Comparison of ENCODE assay signal across 22 cellular contexts in genomic region chr4:32393806-32394205, GRCh38.
"Had no signal": no experiment of that assay in that cellular context is flagged by ENCODE, and none has a peak within 500 bp of the region (broad histone marks: within the 10 kb centered on the region; RNA-seq: fewer than 3 reads in every experiment).

No MANE protein-coding gene starts in this region.

- H3K9me3 ChIP-seq: SJCRH30 had no signal

- H3K27me3 ChIP-seq: SJCRH30 had no signal

- H3K4me3 Mint-ChIP-seq: IgD-negative memory B cell had no signal

- H3K36me3 ChIP-seq: SJCRH30 had no signal

- H3K4me1 Mint-ChIP-seq: IgD-negative memory B cell had no signal

- H3K4me1 ChIP-seq: SJCRH30 had no signal

- H3K4me3 ChIP-seq: K562, SJCRH30 had no signal

- H3K4me2 ChIP-seq: KMS-11 had no signal

- H3K27ac Mint-ChIP-seq: IgD-negative memory B cell had no signal

- H3K27me3 Mint-ChIP-seq: IgD-negative memory B cell had no signal

- H3K9ac ChIP-seq: KMS-11 had no signal

- DNase-seq: Kasumi-1, MV-4-11, NCI-H1048, NCI-H1105, NCI-H1417, NCI-H1436 treated with DMSO at 0.1 percent for 48 hours, NCI-H1694, NCI-H187 treated with DMSO at 0.1 percent for 48 hours, NCI-H2029 treated with DMSO at 0.1 percent for 48 hours, NCI-H2171 treated with DMSO at 0.1 percent for 48 hours, NCI-H2227 treated with DMSO at 0.1 percent for 48 hours, NCI-H524 treated with DMSO at 0.1 percent for 48 hours, NCI-H69, NCI-H774, OCI-M1, RPMI8226, SHP77, SJCRH30 had no signal

- H3K27ac ChIP-seq: HL-60, KMS-11, SJCRH30 had no signal

- H3K36me3 Mint-ChIP-seq: IgD-negative memory B cell had no signal
